Comparison of ENCODE assay signal across 2 cellular contexts in the genomic region with DNA sequence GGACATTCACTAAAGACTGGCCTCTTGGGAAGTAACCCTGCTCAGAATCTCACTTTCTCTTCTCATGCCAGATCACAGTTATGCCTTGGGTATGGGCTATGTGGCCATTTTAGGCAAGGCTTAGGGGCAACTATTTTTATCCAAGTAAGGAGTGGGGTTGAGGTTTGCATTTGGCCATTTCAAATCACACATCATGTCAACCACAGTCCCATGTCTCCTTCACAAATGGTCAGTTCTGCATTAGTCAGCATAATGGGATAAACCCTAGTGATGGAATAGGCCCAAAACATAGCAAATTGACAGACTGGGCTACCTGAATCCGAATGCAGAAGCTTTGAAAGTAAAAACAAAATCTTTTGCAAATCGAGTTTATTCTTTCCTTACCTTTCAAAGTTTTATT.
TF ChIP-seq lines count a peak whose summit lies in the region.

No MANE protein-coding gene starts in this region.

TF ChIP-seq in GM12891, 5 proteins besides CTCF, POLR2A, EP300 and RAD21:
- TF ChIP-seq POLR2AphosphoS5 (IDR thresholded peaks at IDR 0.05; ENCODE audit: low read depth, low read length) (no peak), SPI1 (IDR thresholded peaks at IDR 0.05; ENCODE audit: low read depth, low read length) (no peak), POU2F2 (IDR thresholded peaks at IDR 0.05; ENCODE audit: low read depth, low read length) (no peak), TAF1 (IDR thresholded peaks at IDR 0.05; ENCODE audit: low read depth, low read length) (no peak), PAX5 (IDR thresholded peaks at IDR 0.05; ENCODE audit: insufficient read depth, low read length, severe bottlenecking) (no peak)

TF ChIP-seq in GM12878, 131 proteins besides CTCF, POLR2A, EP300 and RAD21:
- TF ChIP-seq HDAC2 (IDR thresholded peaks at IDR 0.05) (no peak), CUX1 (IDR thresholded peaks at IDR 0.05; ENCODE audit: insufficient replicate concordance, low read depth, low read length) (no peak), CREB1 (IDR thresholded peaks at IDR 0.05; ENCODE audit: low read depth) (no peak), GATAD2B (conservative IDR thresholded peaks at IDR 0.05; ENCODE audit: low read depth) (no peak), IKZF2 (IDR thresholded peaks at IDR 0.05) (no peak), TAF1 (IDR thresholded peaks at IDR 0.05; ENCODE audit: borderline replicate concordance, low read depth, low read length) (no peak), FOXM1 (IDR thresholded peaks at IDR 0.05; ENCODE audit: low read depth, low read length) (no peak), PAX5 (IDR thresholded peaks at IDR 0.05; ENCODE audit: borderline replicate concordance, low read depth, low read length) (no peak), ZBTB11 (CRISPR knock-in tag; IDR thresholded peaks at IDR 0.05) (no peak), JUNB (IDR thresholded peaks at IDR 0.05) (no peak)
- TF ChIP-seq, protein P1, sequence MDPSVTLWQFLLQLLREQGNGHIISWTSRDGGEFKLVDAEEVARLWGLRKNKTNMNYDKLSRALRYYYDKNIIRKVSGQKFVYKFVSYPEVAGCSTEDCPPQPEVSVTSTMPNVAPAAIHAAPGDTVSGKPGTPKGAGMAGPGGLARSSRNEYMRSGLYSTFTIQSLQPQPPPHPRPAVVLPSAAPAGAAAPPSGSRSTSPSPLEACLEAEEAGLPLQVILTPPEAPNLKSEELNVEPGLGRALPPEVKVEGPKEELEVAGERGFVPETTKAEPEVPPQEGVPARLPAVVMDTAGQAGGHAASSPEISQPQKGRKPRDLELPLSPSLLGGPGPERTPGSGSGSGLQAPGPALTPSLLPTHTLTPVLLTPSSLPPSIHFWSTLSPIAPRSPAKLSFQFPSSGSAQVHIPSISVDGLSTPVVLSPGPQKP (IDR thresholded peaks at IDR 0.05; ENCODE audit: low read depth, low read length): no peak
TF ChIP-seq in GM12878: peak in this region for 0.
